ENCODE assay signal across 10 cellular contexts in the genomic region with DNA sequence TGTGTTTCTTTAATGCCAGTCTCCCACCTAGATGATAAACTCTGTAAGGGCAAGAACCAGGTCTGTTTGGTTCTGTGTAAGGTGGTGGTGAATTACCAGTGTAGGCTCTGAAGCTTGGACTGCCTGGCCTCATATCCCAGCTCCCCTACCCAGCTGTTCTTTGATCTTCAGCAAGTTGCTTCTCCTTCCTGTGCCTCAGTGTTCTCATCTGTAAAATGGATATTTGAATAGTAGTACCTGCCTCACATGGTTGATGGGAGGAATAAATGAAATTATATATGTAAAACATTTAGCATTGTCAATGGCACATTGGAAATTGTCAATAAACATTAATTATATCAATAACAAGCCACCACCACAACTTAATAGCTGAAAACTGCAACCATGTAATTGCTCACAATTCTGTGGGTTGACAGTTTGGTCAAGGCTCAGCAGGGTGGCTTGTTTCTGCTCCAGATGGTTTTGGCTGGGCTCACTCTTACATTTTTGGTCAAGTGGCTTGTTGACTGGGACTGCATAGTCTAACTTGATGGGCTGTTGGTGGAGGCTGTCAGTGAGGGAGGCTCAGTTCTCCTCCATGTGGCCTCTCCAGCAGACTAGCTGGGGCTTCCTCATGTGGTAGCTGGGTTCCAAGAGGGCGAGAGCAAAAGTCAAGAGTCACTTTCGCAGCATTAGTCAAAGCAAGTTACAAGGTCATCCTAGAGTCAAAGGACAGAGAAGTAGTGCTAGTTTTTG.
DNase-seq lines count a peak whose midpoint lies in the region; ATAC-seq and TF ChIP-seq lines count a peak whose summit lies in the region.
"Had no signal": no experiment of that assay in that cellular context is flagged by ENCODE, and none has a peak within 500 bp of the region (broad histone marks: within the 10 kb centered on the region; RNA-seq: fewer than 3 reads in every experiment).

No MANE protein-coding gene starts in this region.

- H3K27ac Mint-ChIP-seq in central memory CD8-positive, alpha-beta T cell (ENCODE audit: low read depth) = peak overlapping the region; percentile 90
- H3K27ac Mint-ChIP-seq in stimulated activated naive CD8-positive, alpha-beta T cell treated with anti-CD3 and anti-CD28 coated beads, Interleukin-15, Interleukin-2, amounts not matched to agents 100 ng/mL and 50 ng/mL, for 24 hours = peak overlapping the region; percentile 87

- no peaks in the 10 kb centered on the region for H3K9me2 ChIP-seq in OCI-LY7 (ENCODE audit: insufficient read depth, low read length)

- BruUV-seq in OCI-LY7 (replicated peaks; lab: Mats Ljungman, UMichigan) = no TSS peak

- peak overlapping the region; percentile 33 for H3K4me3 ChIP-seq in OCI-LY7 (ENCODE audit: low read depth, low read length, poor library complexity, severe bottlenecking)

- TF ChIP-seq CTCF in OCI-LY7 (conservative IDR thresholded peaks at IDR 0.05; ENCODE audit: low read length) = no peak; the same call in 1 of the 2 replicates

- no peak for ATAC-seq in central memory CD8-positive, alpha-beta T cell (replicated peaks; ENCODE audit: extremely low read depth, poor library complexity, severe bottlenecking)
- ATAC-seq in HG02623 (IDR thresholded peaks at IDR 0.05; ENCODE audit: unreplicated experiment) (no peak), HG03159 (IDR thresholded peaks at IDR 0.05; ENCODE audit: unreplicated experiment) (no peak)
- ATAC-seq: activated CD4-positive, CD25-positive, alpha-beta regulatory T cell treated with anti-CD3 and anti-CD28 coated beads, Interleukin-2, amount 50 U/mL, for 24 hours had no signal

- H3K36me3 Mint-ChIP-seq in central memory CD8-positive, alpha-beta T cell (ENCODE audit: insufficient read depth) = peaks cover 6% of the 10 kb centered on the region
- H3K36me3 Mint-ChIP-seq in stimulated activated naive CD8-positive, alpha-beta T cell treated with anti-CD3 and anti-CD28 coated beads, Interleukin-15, Interleukin-2, amounts not matched to agents 100 ng/mL and 50 ng/mL, for 24 hours (ENCODE audit: low read depth) = no peaks in the 10 kb centered on the region

- no peaks in the 10 kb centered on the region for H3K9me3 Mint-ChIP-seq in central memory CD8-positive, alpha-beta T cell
- no peaks in the 10 kb centered on the region for H3K9me3 Mint-ChIP-seq in stimulated activated naive CD8-positive, alpha-beta T cell treated with anti-CD3 and anti-CD28 coated beads, Interleukin-15, Interleukin-2, amounts not matched to agents 100 ng/mL and 50 ng/mL, for 24 hours

- peaks cover 82% of the 10 kb centered on the region for H3K4me1 ChIP-seq in OCI-LY7 (ENCODE audit: insufficient read depth, low read length, poor library complexity, severe bottlenecking)

- CTCF ChIA-PET in OCI-LY7 (lab: Charles Lee; ENCODE audit: unreplicated experiment) = interaction anchor here (3.8 kb wide), 1 partner anchor 58 kb away, joined by 15 read pairs; no protein-coding TSS in a partner anchor

- H4K20me1 ChIP-seq in OCI-LY7 (ENCODE audit: insufficient read depth, low read length) = no peaks in the 10 kb centered on the region

- peak in 2 of 3 donors; percentile 15 to 25 for DNase-seq in stimulated activated CD4-positive, alpha-beta T cell treated with anti-CD3 and anti-CD28 coated beads, Interleukin-12 subunit alpha, Interleukin-12 subunit beta, amount 100 ng/mL, for 48 hours (ENCODE audit: low read depth in 2 of 3, low spot score in 1 of 3)
- DNase-seq in stimulated activated CD4-positive, alpha-beta T cell treated with anti-CD3 and anti-CD28 coated beads, Interleukin-12 subunit alpha, Interleukin-12 subunit beta, amount 100 ng/mL, for 4 hours = no peak
- peak; percentile 31 for DNase-seq in OCI-LY7 (ENCODE audit: low spot score)
- no peak for DNase-seq in central memory CD8-positive, alpha-beta T cell (ENCODE audit: low spot score in 2 of 2)
- no peak for DNase-seq in activated CD4-positive, CD25-positive, alpha-beta regulatory T cell treated with anti-CD3 and anti-CD28 coated beads, Interleukin-2, amount 50 U/mL, for 72 hours
- DNase-seq: NCI-H1105 treated with DMSO at 0.1 percent for 48 hours had no signal

- H2AFZ ChIP-seq in OCI-LY7 (ENCODE audit: low read length) = peak overlapping the region; percentile 36; the same call in 1 of the 2 replicates

- H3K4me3 Mint-ChIP-seq in central memory CD8-positive, alpha-beta T cell = peak overlapping the region; percentile 60
- peak overlapping the region; percentile 3 for H3K4me3 Mint-ChIP-seq in stimulated activated naive CD8-positive, alpha-beta T cell treated with anti-CD3 and anti-CD28 coated beads, Interleukin-15, Interleukin-2, amounts not matched to agents 100 ng/mL and 50 ng/mL, for 24 hours

- POLR2A ChIA-PET in OCI-LY7 (lab: Charles Lee) = interaction anchor here (0.7 to 3.1 kb wide), 8 partner anchors 8 to 107 kb away, joined by 3 to 20 read pairs (median 4); no protein-coding TSS in a partner anchor

- no peaks in the 10 kb centered on the region for H3K79me2 ChIP-seq in OCI-LY7 (ENCODE audit: insufficient read depth, low read depth, low read length)

- H3K36me3 ChIP-seq in OCI-LY7 (ENCODE audit: insufficient read depth, low read length) = peaks cover 4% of the 10 kb centered on the region; the same call in 1 of the 2 replicates

- intact Hi-C loops in OCI-LY7 (cut with micrococcal nuclease; ENCODE audit: unreplicated experiment) = no loop called here

- peaks cover 8% of the 10 kb centered on the region; the same call in 1 of the 2 replicates for H3K9me3 ChIP-seq in OCI-LY7 (ENCODE audit: low read length)

- H3K4me2 ChIP-seq in OCI-LY7 (ENCODE audit: low read length) = peak overlapping the region; percentile 89

- no peaks in the 10 kb centered on the region for H3K27me3 Mint-ChIP-seq in central memory CD8-positive, alpha-beta T cell
- H3K27me3 Mint-ChIP-seq in stimulated activated naive CD8-positive, alpha-beta T cell treated with anti-CD3 and anti-CD28 coated beads, Interleukin-15, Interleukin-2, amounts not matched to agents 100 ng/mL and 50 ng/mL, for 24 hours = no peaks in the 10 kb centered on the region

- peak overlapping the region; percentile 85 for H3K27ac ChIP-seq in OCI-LY7 (ENCODE audit: low read depth, low read length, poor library complexity, severe bottlenecking)

- H3K4me1 Mint-ChIP-seq in central memory CD8-positive, alpha-beta T cell = peaks cover 35% of the 10 kb centered on the region
- H3K4me1 Mint-ChIP-seq in stimulated activated naive CD8-positive, alpha-beta T cell treated with anti-CD3 and anti-CD28 coated beads, Interleukin-15, Interleukin-2, amounts not matched to agents 100 ng/mL and 50 ng/mL, for 24 hours (ENCODE audit: low read depth) = peaks cover 91% of the 10 kb centered on the region

Comparison
In these comparisons a context has a peak if more than half of its experiments do, and no peak if none do; other contexts are left out.
1. DNase-seq: peak in stimulated activated CD4-positive, alpha-beta T cell treated with anti-CD3 and anti-CD28 coated beads, Interleukin-12 subunit alpha, Interleukin-12 subunit beta, amount 100 ng/mL, for 48 hours (2 of 3) and OCI-LY7 (single experiment); none in stimulated activated CD4-positive, alpha-beta T cell treated with anti-CD3 and anti-CD28 coated beads, Interleukin-12 subunit alpha, Interleukin-12 subunit beta, amount 100 ng/mL, for 4 hours (single experiment), central memory CD8-positive, alpha-beta T cell (0 of 2) and activated CD4-positive, CD25-positive, alpha-beta regulatory T cell treated with anti-CD3 and anti-CD28 coated beads, Interleukin-2, amount 50 U/mL, for 72 hours (single experiment).